8 cellular contexts compared by ENCODE assay signal in the genomic region with DNA sequence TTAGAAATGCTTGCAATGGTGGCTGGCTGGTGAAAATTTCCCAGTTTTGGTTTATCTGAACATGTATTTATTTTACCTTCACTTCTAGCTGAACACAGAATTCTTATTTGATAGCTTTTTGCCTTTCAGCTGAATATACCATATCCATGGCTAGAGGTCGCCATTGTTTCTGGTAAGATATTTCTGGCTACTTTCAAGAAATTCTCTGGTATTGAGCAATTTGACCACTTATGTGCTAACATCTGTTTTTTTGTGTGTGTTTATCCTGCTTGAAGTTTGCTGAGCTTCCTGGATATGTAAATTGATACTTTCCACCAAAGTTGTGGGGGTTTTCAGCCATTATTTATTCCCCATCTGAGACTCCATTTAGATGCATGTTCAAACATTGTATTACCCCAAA.
DNase-seq lines count a peak whose midpoint lies in the region; ATAC-seq and TF ChIP-seq lines count a peak whose summit lies in the region.

No MANE protein-coding gene starts in this region.

- intact Hi-C loops in adrenal gland (cut with DNase I) = no loop called here

- H3K36me3 Mint-ChIP-seq in naive B cell = no peaks in the 10 kb centered on the region

- no peaks in the 10 kb centered on the region for H3K27me3 Mint-ChIP-seq in naive B cell

- H3K4me3 Mint-ChIP-seq in naive B cell = peak overlapping the region in 5 of 8 donors; percentile 45 to 66 (median 47)

- TF ChIP-seq CTCF in GM06990 (IDR thresholded peaks at IDR 0.05; ENCODE audit: insufficient read depth, low read length, poor library complexity, severe bottlenecking) = peak; percentile 33
- TF ChIP-seq CTCF in adrenal gland (IDR thresholded peaks at IDR 0.05) = peak in 1 of 6 experiments; percentile 10

- in situ Hi-C loops in G401 (cut with HindIII; ENCODE audit: low sequenced_read_pairs) = no loop called here

- ATAC-seq in naive B cell (ENCODE audit: low read depth in 2 of 2) (no peak), GM21367 (IDR thresholded peaks at IDR 0.05; ENCODE audit: unreplicated experiment) (no peak)

- no peak for DNase-seq in GM06990 (ENCODE audit: extremely low read depth, insufficient read length)
- peak; percentile 33 for DNase-seq in HT1080 (ENCODE audit: low read depth)
- peak; percentile 12 for DNase-seq in amniotic stem cell (lab: John Stamatoyannopoulos, UW)
- DNase-seq in naive B cell = no peak
- no peak for DNase-seq in G401 (ENCODE audit: low spot score)
- DNase-seq in adrenal gland = no peak
- DNase-seq in H7 = no peak

- no peaks in the 10 kb centered on the region for H3K9me3 Mint-ChIP-seq in naive B cell

- TF ChIP-seq POLR2A in adrenal gland (IDR thresholded peaks at IDR 0.05) = no peak

- peak overlapping the region; percentile 26 to 88 (median 62) for H3K27ac Mint-ChIP-seq in naive B cell

- H3K4me1 Mint-ChIP-seq in naive B cell = peaks cover 65 to 76% (median 76%) of the 10 kb centered on the region in 3 donors

- H3K4me3 ChIP-seq in GM06990 (replicated peaks; ENCODE audit: low read depth, low read length) (no peak overlapping the region; the same call in 1 of the 2 replicates), adrenal gland (no peak overlapping the region), H7 (ENCODE audit: insufficient read depth, low read depth, low read length) (no peak overlapping the region)

- 78 to 92% (median 82%) methylated on average over 1 of the region's 1 CpG for WGBS in adrenal gland, 4 donors

- H3K36me3 ChIP-seq in GM06990 (ENCODE audit: control insufficient read depth, insufficient read depth, low read length) (no peaks in the 10 kb centered on the region), adrenal gland (replicated peaks in 1 of 2) (no peaks in the 10 kb centered on the region), H7 (replicated peaks; ENCODE audit: control insufficient read depth, insufficient read depth, low read length) (no peaks in the 10 kb centered on the region)

- no peaks in the 10 kb centered on the region for H3K27me3 ChIP-seq in GM06990 (replicated peaks; ENCODE audit: control insufficient read depth, insufficient read depth, low read length)
- H3K27me3 ChIP-seq in adrenal gland = no peaks in the 10 kb centered on the region
- no peaks in the 10 kb centered on the region for H3K27me3 ChIP-seq in H7 (ENCODE audit: control insufficient read depth, insufficient read depth, low read length)

- peaks cover 0 to 11% of the 10 kb centered on the region in 2 donors for H3K4me1 ChIP-seq in adrenal gland (replicated peaks in 1 of 2)

- no peak overlapping the region for H3K27ac ChIP-seq in adrenal gland

- H3K9me3 ChIP-seq in adrenal gland (replicated peaks in 1 of 3) = no peaks in the 10 kb centered on the region

Comparison
In these comparisons a context has a peak if more than half of its experiments do, and no peak if none do; other contexts are left out.
1. DNase-seq: peak in HT1080 (single experiment) and amniotic stem cell (single experiment); none in GM06990 (single experiment), naive B cell (single experiment), G401 (single experiment), adrenal gland (0 of 7) and H7 (single experiment).